Comparison of ENCODE assay signal across 1 cellular context in the genomic region with DNA sequence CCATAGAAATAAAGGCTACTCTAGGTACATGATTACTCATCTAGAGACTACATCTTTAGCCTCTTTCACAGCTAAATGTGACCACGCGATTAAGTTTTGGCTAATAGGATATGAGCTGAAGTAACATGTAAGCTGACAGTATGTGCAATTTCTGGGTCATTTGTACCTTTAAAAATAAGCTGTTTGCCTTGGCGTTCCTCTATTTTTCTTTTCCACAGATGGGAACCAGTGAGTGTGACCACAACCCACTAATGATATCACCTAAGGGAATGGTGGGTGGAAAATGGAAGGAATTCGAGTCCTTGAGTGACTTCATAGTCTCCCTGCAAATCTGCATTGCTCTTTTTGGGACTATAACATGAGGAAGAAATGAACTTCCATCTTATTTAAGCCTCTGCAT.
TF ChIP-seq lines count a peak whose summit lies in the region.

No MANE protein-coding gene starts in this region.

TF ChIP-seq in SK-N-SH, 30 proteins besides CTCF, POLR2A, EP300 and RAD21 (continued from another document):
- TF ChIP-seq, protein P1, sequence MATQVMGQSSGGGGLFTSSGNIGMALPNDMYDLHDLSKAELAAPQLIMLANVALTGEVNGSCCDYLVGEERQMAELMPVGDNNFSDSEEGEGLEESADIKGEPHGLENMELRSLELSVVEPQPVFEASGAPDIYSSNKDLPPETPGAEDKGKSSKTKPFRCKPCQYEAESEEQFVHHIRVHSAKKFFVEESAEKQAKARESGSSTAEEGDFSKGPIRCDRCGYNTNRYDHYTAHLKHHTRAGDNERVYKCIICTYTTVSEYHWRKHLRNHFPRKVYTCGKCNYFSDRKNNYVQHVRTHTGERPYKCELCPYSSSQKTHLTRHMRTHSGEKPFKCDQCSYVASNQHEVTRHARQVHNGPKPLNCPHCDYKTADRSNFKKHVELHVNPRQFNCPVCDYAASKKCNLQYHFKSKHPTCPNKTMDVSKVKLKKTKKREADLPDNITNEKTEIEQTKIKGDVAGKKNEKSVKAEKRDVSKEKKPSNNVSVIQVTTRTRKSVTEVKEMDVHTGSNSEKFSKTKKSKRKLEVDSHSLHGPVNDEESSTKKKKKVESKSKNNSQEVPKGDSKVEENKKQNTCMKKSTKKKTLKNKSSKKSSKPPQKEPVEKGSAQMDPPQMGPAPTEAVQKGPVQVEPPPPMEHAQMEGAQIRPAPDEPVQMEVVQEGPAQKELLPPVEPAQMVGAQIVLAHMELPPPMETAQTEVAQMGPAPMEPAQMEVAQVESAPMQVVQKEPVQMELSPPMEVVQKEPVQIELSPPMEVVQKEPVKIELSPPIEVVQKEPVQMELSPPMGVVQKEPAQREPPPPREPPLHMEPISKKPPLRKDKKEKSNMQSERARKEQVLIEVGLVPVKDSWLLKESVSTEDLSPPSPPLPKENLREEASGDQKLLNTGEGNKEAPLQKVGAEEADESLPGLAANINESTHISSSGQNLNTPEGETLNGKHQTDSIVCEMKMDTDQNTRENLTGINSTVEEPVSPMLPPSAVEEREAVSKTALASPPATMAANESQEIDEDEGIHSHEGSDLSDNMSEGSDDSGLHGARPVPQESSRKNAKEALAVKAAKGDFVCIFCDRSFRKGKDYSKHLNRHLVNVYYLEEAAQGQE (IDR thresholded peaks at IDR 0.05; ENCODE audit: low read depth, low read length), result no peak
- no peak for TF ChIP-seq MXI1 (IDR thresholded peaks at IDR 0.05; ENCODE audit: low read depth, low read length)
- TF ChIP-seq MEF2A (IDR thresholded peaks at IDR 0.05; ENCODE audit: borderline replicate concordance, low read depth), result no peak
- TF ChIP-seq GABPA (IDR thresholded peaks at IDR 0.05; ENCODE audit: low read depth), result no peak
- TF ChIP-seq, protein P2, sequence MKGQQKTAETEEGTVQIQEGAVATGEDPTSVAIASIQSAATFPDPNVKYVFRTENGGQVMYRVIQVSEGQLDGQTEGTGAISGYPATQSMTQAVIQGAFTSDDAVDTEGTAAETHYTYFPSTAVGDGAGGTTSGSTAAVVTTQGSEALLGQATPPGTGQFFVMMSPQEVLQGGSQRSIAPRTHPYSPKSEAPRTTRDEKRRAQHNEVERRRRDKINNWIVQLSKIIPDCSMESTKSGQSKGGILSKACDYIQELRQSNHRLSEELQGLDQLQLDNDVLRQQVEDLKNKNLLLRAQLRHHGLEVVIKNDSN (IDR thresholded peaks at IDR 0.05; ENCODE audit: borderline replicate concordance, low read depth), result no peak
- no peak for TF ChIP-seq YY1 (IDR thresholded peaks at IDR 0.05; ENCODE audit: low read depth)
- no peak for TF ChIP-seq TAF1 (IDR thresholded peaks at IDR 0.05; ENCODE audit: borderline replicate concordance, low read depth, low read length)
- TF ChIP-seq USF2 (IDR thresholded peaks at IDR 0.05; ENCODE audit: borderline replicate concordance, low read depth, low read length), result no peak
